In genomic region chr22:48444320-48445112, GRCh38 we compare ENCODE assay signal across 14 cellular contexts.
DNase-seq lines count a peak whose midpoint lies in the region; ATAC-seq, FAIRE-seq and TF ChIP-seq lines count a peak whose summit lies in the region.
"Had no signal": no experiment of that assay in that cellular context is flagged by ENCODE, and none has a peak within 500 bp of the region (broad histone marks: within the 10 kb centered on the region; RNA-seq: fewer than 3 reads in every experiment).

No MANE protein-coding gene starts in this region.

- DNase-seq in Caki2 (ENCODE audit: low read depth) (peak; percentile 21), T-helper 17 cell (no peak), tibial artery (no peak), NCI-H69 (lab: John Stamatoyannopoulos, UW) (no peak), HTR-8/SVneo (ENCODE audit: insufficient read length, low spot score) (no peak)
- DNase-seq in CD8-positive, alpha-beta memory T cell = no peak
- DNase-seq: activated CD4-positive, alpha-beta T cell treated with anti-CD3 and anti-CD28 coated beads, Interleukin-2, amount 50 U/mL, for 48 hours; amygdala; NCI-H1417; SHP77; stimulated activated CD4-positive, alpha-beta T cell treated with anti-CD3 and anti-CD28 coated beads, Interleukin-12 subunit alpha, Interleukin-12 subunit beta, amount 100 ng/mL, for 4 hours had no signal

- CTCF ChIA-PET in CD8-positive, alpha-beta memory T cell (lab: Charles Lee) = no interaction called here

- no peak for FAIRE-seq in HTR-8/SVneo (lab: Jason Lieb, UNC)

- ATAC-seq in GM19351 (IDR thresholded peaks at IDR 0.05; ENCODE audit: unreplicated experiment) (peak; percentile 51), HG03039 (IDR thresholded peaks at IDR 0.05; ENCODE audit: unreplicated experiment) (peak; percentile 64), T-helper 17 cell (peak; percentile 18)

- no peaks in the 10 kb centered on the region for H3K27me3 ChIP-seq in CD8-positive, alpha-beta memory T cell (ENCODE audit: insufficient read depth, low read length, poor library complexity, severe bottlenecking)
- no peaks in the 10 kb centered on the region for H3K27me3 ChIP-seq in tibial artery

- no peaks in the 10 kb centered on the region for H3K36me3 ChIP-seq in CD8-positive, alpha-beta memory T cell (ENCODE audit: insufficient read depth, low read length)
- no peaks in the 10 kb centered on the region for H3K36me3 ChIP-seq in tibial artery

- H3K27me3 Mint-ChIP-seq in T-helper 17 cell = no peaks in the 10 kb centered on the region
- H3K27me3 Mint-ChIP-seq in CD8-positive, alpha-beta memory T cell = no peaks in the 10 kb centered on the region

- in situ Hi-C loops in Caki2 (cut with HindIII; ENCODE audit: low pct_unique_long_range_greater_than_20kb, low sequenced_read_pairs) = no loop called here

- no peak overlapping the region for H3K27ac Mint-ChIP-seq in T-helper 17 cell
- H3K27ac Mint-ChIP-seq in CD8-positive, alpha-beta memory T cell = no peak overlapping the region
- H3K27ac Mint-ChIP-seq: natural killer cell treated with Interleukin-12 subunit alpha and Interleukin-12 subunit beta and Interleukin-15 and Interleukin-18, amount 100 ng/mL, for 72 hours had no signal

- H3K27ac ChIP-seq in CD8-positive, alpha-beta memory T cell (ENCODE audit: low read depth, low read length) = no peak overlapping the region
- H3K27ac ChIP-seq in tibial artery = no peak overlapping the region

- H3K4me1 ChIP-seq in CD8-positive, alpha-beta memory T cell (ENCODE audit: insufficient read depth, low read length) = no peaks in the 10 kb centered on the region
- no peaks in the 10 kb centered on the region for H3K4me1 ChIP-seq in tibial artery

- H3K4me3 ChIP-seq in CD8-positive, alpha-beta memory T cell (ENCODE audit: low read length) = no peak overlapping the region
- no peak overlapping the region for H3K4me3 ChIP-seq in tibial artery

- no peak for TF ChIP-seq CTCF in tibial artery (IDR thresholded peaks at IDR 0.05)

- intact Hi-C loops in tibial artery (cut with DNase I; ENCODE audit: low total_unique reads) = no loop called here

- H3K4me3 Mint-ChIP-seq in T-helper 17 cell = no peak overlapping the region
- no peak overlapping the region for H3K4me3 Mint-ChIP-seq in CD8-positive, alpha-beta memory T cell
- H3K4me3 Mint-ChIP-seq: natural killer cell treated with Interleukin-12 subunit alpha and Interleukin-12 subunit beta and Interleukin-15 and Interleukin-18, amount 100 ng/mL, for 72 hours had no signal

- POLR2A ChIA-PET in CD8-positive, alpha-beta memory T cell (lab: Charles Lee) = no interaction called here

- H3K9me3 Mint-ChIP-seq in CD8-positive, alpha-beta memory T cell = no peaks in the 10 kb centered on the region
- H3K9me3 Mint-ChIP-seq: natural killer cell treated with Interleukin-12 subunit alpha and Interleukin-12 subunit beta and Interleukin-15 and Interleukin-18, amount 100 ng/mL, for 72 hours had no signal

- H3K36me3 Mint-ChIP-seq in T-helper 17 cell (ENCODE audit: low read depth) = no peaks in the 10 kb centered on the region
- H3K36me3 Mint-ChIP-seq in CD8-positive, alpha-beta memory T cell = no peaks in the 10 kb centered on the region
- H3K36me3 Mint-ChIP-seq: natural killer cell treated with Interleukin-12 subunit alpha and Interleukin-12 subunit beta and Interleukin-15 and Interleukin-18, amount 100 ng/mL, for 72 hours had no signal

- H3K9me3 ChIP-seq in T-helper 17 cell (ENCODE audit: control insufficient read depth, low read length, poor library complexity, severe bottlenecking) (no peaks in the 10 kb centered on the region), tibial artery (no peaks in the 10 kb centered on the region)
- H3K9me3 ChIP-seq in CD8-positive, alpha-beta memory T cell (ENCODE audit: low read length) = no peaks in the 10 kb centered on the region

- no peaks in the 10 kb centered on the region for H3K4me1 Mint-ChIP-seq in T-helper 17 cell
- H3K4me1 Mint-ChIP-seq in CD8-positive, alpha-beta memory T cell = no peaks in the 10 kb centered on the region
